Comparison of ENCODE assay signal across 8 cellular contexts in the genomic region with DNA sequence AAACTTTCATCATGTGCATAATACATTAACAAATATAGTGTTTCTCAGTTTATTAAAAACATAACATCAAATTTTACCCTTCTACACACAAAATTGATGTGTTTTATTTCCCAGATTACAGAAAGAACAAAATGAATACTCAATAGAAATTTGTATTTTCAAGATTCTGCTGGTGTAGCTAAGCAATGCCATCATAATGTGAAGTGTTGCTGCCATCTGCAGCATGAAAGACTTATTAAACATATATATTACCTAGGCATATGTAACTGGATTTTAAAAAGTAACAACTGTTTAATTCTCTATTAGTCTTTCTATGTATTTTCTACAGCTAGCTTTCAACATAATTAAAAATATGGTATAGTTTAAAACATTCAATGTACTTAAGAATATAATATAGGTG. TPM values are rescaled to one million over a fixed set of nuclear protein-coding genes. Genes with fewer than 3 reads are reported as not detected.
DNase-seq lines count a peak whose midpoint lies in the region; ATAC-seq lines count a peak whose summit lies in the region.

No MANE protein-coding gene starts in this region.

- H3K4me1 ChIP-seq in GM23248 (ENCODE audit: insufficient read depth) = no peaks in the 10 kb centered on the region

- H3K9ac ChIP-seq in GM23248 = no peak overlapping the region

- no peak overlapping the region for H3K4me3 Mint-ChIP-seq in activated naive CD8-positive, alpha-beta T cell treated with anti-CD3 and anti-CD28 coated beads, Interleukin-2, amount 10 ng/mL, durations not matched to agents 7 days and 5 days

- peak; percentile 10 for DNase-seq in activated naive CD4-positive, alpha-beta T cell treated with Interleukin-2 at 50 U/mL for 16 hours
- no peak for DNase-seq in activated naive CD4-positive, alpha-beta T cell (lab: John Stamatoyannopoulos, UW)
- DNase-seq in GM23248 (peak; percentile 70), NCI-H128 (lab: John Stamatoyannopoulos, UW; ENCODE audit: unreplicated experiment) (peak; percentile 5), iris pigment epithelial cell (ENCODE audit: low read depth) (peak; percentile 68), superior temporal gyrus (ENCODE audit: extremely low spot score) (peak; percentile 65)
- DNase-seq in activated naive CD8-positive, alpha-beta T cell treated with anti-CD3 and anti-CD28 coated beads, Interleukin-2, amount 10 ng/mL, durations not matched to agents 7 days and 5 days = no peak

- POLR2A ChIA-PET in activated naive CD8-positive, alpha-beta T cell treated with anti-CD3 and anti-CD28 coated beads, Interleukin-2, amount 10 ng/mL, durations not matched to agents 7 days and 5 days (lab: Charles Lee) = interaction anchor here (0.6 kb wide), 1 partner anchor 48 kb away, joined by 3 read pairs; no protein-coding TSS in a partner anchor

- H3K27ac ChIP-seq in GM23248 = no peak overlapping the region

- H3K79me2 ChIP-seq in GM23248 (ENCODE audit: insufficient read depth) = no peaks in the 10 kb centered on the region

- H3K27ac Mint-ChIP-seq in activated naive CD8-positive, alpha-beta T cell treated with anti-CD3 and anti-CD28 coated beads, Interleukin-2, amount 10 ng/mL, durations not matched to agents 7 days and 5 days = no peak overlapping the region

- no peak overlapping the region for H3K4me3 ChIP-seq in GM23248

- peak; percentile 58 for ATAC-seq in activated naive CD8-positive, alpha-beta T cell treated with anti-CD3 and anti-CD28 coated beads, Interleukin-2, amount 10 ng/mL, durations not matched to agents 7 days and 5 days (ENCODE audit: low read depth)
- no peak for ATAC-seq in HG02840 (IDR thresholded peaks at IDR 0.05; ENCODE audit: low FRiP score, unreplicated experiment)

- no peaks in the 10 kb centered on the region for H3K27me3 ChIP-seq in GM23248 (replicated peaks; ENCODE audit: insufficient read depth)

- H3K9me3 ChIP-seq in GM23248 (ENCODE audit: low read depth) = no peaks in the 10 kb centered on the region

- H3F3A ChIP-seq in GM23248 (ENCODE audit: insufficient read depth) = no peaks in the 10 kb centered on the region

- no peaks in the 10 kb centered on the region for H3K36me3 ChIP-seq in GM23248 (ENCODE audit: low read depth)

- H4K20me1 ChIP-seq in GM23248 (ENCODE audit: insufficient read depth) = no peaks in the 10 kb centered on the region

- in situ Hi-C loops in GM23248 (cut with MboI) = loop anchor here (10.0 kb wide), 2 partner anchors 243 to 363 kb away; no protein-coding TSS in a partner anchor

- no peak overlapping the region for H2AFZ ChIP-seq in GM23248

- H3K36me3 Mint-ChIP-seq in activated naive CD8-positive, alpha-beta T cell treated with anti-CD3 and anti-CD28 coated beads, Interleukin-2, amount 10 ng/mL, durations not matched to agents 7 days and 5 days = peaks cover 2% of the 10 kb centered on the region

- no peak overlapping the region for H3K4me2 ChIP-seq in GM23248 (ENCODE audit: unreplicated experiment)

- no peaks in the 10 kb centered on the region for H3K9me2 ChIP-seq in GM23248 (ENCODE audit: insufficient read depth)

- H3K9me3 Mint-ChIP-seq in activated naive CD8-positive, alpha-beta T cell treated with anti-CD3 and anti-CD28 coated beads, Interleukin-2, amount 10 ng/mL, durations not matched to agents 7 days and 5 days = peaks cover under 1% of the 10 kb centered on the region

- peaks cover 5% of the 10 kb centered on the region for H3K4me1 Mint-ChIP-seq in activated naive CD8-positive, alpha-beta T cell treated with anti-CD3 and anti-CD28 coated beads, Interleukin-2, amount 10 ng/mL, durations not matched to agents 7 days and 5 days

- peaks cover 8% of the 10 kb centered on the region for H3K27me3 Mint-ChIP-seq in activated naive CD8-positive, alpha-beta T cell treated with anti-CD3 and anti-CD28 coated beads, Interleukin-2, amount 10 ng/mL, durations not matched to agents 7 days and 5 days

RNA-seq across cellular contexts. Expression of gene PLSCR5, which starts 27.5 kb away (rescaled TPM):
- total RNA-seq in GM23248 (2014; rRNA removed; shearing (Covaris generic)) = not detected in 2 replicates
- polyA plus RNA-seq in GM23248 (2016; fragmentation: Nextera tagmentation; extraction: Ambion mirVana) = not detected in 2 replicates
- total RNA-seq in activated naive CD8-positive, alpha-beta T cell treated with anti-CD3 and anti-CD28 coated beads, Interleukin-2, amount 10 ng/mL, durations not matched to agents 7 days and 5 days = not detected

RNA-seq across cellular contexts. Expression of gene PLSCR1, which starts 33.3 kb away (rescaled TPM):
- 23.7 and 31.7 TPM in 2 replicates for total RNA-seq in GM23248 (2014; rRNA removed; shearing (Covaris generic))
- polyA plus RNA-seq in GM23248 (2016; fragmentation: Nextera tagmentation; extraction: Ambion mirVana) = 28.5 and 28.7 TPM in 2 replicates
- 100 to 1,000 TPM; 172 to 177 TPM for total RNA-seq in activated naive CD8-positive, alpha-beta T cell treated with anti-CD3 and anti-CD28 coated beads, Interleukin-2, amount 10 ng/mL, durations not matched to agents 7 days and 5 days

Comparison
In these comparisons a context has a peak if more than half of its experiments do, and no peak if none do; other contexts are left out.
1. DNase-seq: peak in activated naive CD4-positive, alpha-beta T cell treated with Interleukin-2 at 50 U/mL for 16 hours (single experiment), GM23248 (single experiment), NCI-H128 (single experiment), iris pigment epithelial cell (single experiment) and superior temporal gyrus (single experiment); none in activated naive CD4-positive, alpha-beta T cell (0 of 4) and activated naive CD8-positive, alpha-beta T cell treated with anti-CD3 and anti-CD28 coated beads, Interleukin-2, amount 10 ng/mL, durations not matched to agents 7 days and 5 days (single experiment).